ENCODE assay signal across 10 cellular contexts in the genomic region with DNA sequence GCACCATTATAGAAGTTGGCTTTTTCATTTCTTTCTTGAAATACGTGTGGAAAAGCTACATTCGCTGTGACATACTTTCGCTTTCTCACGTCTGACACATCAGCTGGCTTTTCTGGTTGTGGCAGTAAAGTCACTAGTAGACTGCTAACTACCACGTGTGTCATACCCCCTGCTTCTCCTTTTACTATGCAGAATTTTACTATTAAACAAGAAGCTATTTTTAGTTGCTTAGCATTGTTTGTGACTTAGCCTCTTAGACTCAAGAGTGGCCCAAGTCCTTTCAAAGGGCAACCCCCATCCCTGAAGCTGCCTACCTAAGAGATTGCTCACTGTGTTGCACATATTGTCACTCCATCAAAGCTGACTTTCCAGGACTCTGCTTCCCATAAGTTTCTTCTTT. TPM values are rescaled to one million over a fixed set of nuclear protein-coding genes. Genes with fewer than 3 reads are reported as not detected.
A peak's percentile ranks its signal among the peaks of the same experiment; 100 is the strongest.
DNase-seq lines count a peak whose midpoint lies in the region; ATAC-seq and TF ChIP-seq lines count a peak whose summit lies in the region.
"Had no signal": no experiment of that assay in that cellular context is flagged by ENCODE, and none has a peak within 500 bp of the region (broad histone marks: within the 10 kb centered on the region; RNA-seq: fewer than 3 reads in every experiment).

No MANE protein-coding gene starts in this region.

- no peaks in the 10 kb centered on the region for H3K27me3 Mint-ChIP-seq in activated CD8-positive, alpha-beta memory T cell treated with anti-CD3 and anti-CD28 coated beads, Interleukin-2, amount 10 ng/mL, durations not matched to agents 7 days and 5 days
- no peaks in the 10 kb centered on the region for H3K27me3 Mint-ChIP-seq in T-helper 17 cell

- CTCF ChIA-PET in activated CD8-positive, alpha-beta memory T cell treated with anti-CD3 and anti-CD28 coated beads, Interleukin-2, amount 10 ng/mL, durations not matched to agents 7 days and 5 days (lab: Charles Lee) = interaction anchor here (0.7 to 1.8 kb wide), 8 partner anchors 10 to 508 kb away, joined by 3 to 6 read pairs (median 4); a partner anchor contains a TSS

- H3K4me3 ChIP-seq in epithelial cell of esophagus (ENCODE audit: low read length) = peak overlapping the region; percentile 30

- peak overlapping the region; percentile 75 for H3K27ac Mint-ChIP-seq in activated CD8-positive, alpha-beta memory T cell treated with anti-CD3 and anti-CD28 coated beads, Interleukin-2, amount 10 ng/mL, durations not matched to agents 7 days and 5 days
- H3K27ac Mint-ChIP-seq in T-helper 17 cell = peak overlapping the region; percentile 87
- peak overlapping the region; percentile 65 for H3K27ac Mint-ChIP-seq in stimulated activated effector memory CD8-positive, alpha-beta T cell treated with anti-CD3 and anti-CD28 coated beads, Interleukin-12 subunit alpha, Interleukin-12 subunit beta, amount 100 ng/mL, for 72 hours

- H3K4me3 Mint-ChIP-seq in activated CD8-positive, alpha-beta memory T cell treated with anti-CD3 and anti-CD28 coated beads, Interleukin-2, amount 10 ng/mL, durations not matched to agents 7 days and 5 days = peak overlapping the region; percentile 74
- H3K4me3 Mint-ChIP-seq in T-helper 17 cell = peak overlapping the region; percentile 82
- H3K4me3 Mint-ChIP-seq in stimulated activated effector memory CD8-positive, alpha-beta T cell treated with anti-CD3 and anti-CD28 coated beads, Interleukin-12 subunit alpha, Interleukin-12 subunit beta, amount 100 ng/mL, for 72 hours = peak overlapping the region; percentile 52

- intact Hi-C loops in head of caudate nucleus (cut with DNase I) = no loop called here

- peak; percentile 74 for DNase-seq in activated CD8-positive, alpha-beta memory T cell treated with anti-CD3 and anti-CD28 coated beads, Interleukin-2, amount 10 ng/mL, durations not matched to agents 7 days and 5 days
- no peak for DNase-seq in activated CD8-positive, alpha-beta memory T cell treated with anti-CD3 and anti-CD28 coated beads for 24 hours
- DNase-seq in T-helper 17 cell (peak in 1 of 3 donors; percentile 12), epithelial cell of esophagus (ENCODE audit: low read depth) (peak; percentile 73), head of caudate nucleus (no peak), ureter (ENCODE audit: low spot score) (no peak)
- DNase-seq in stimulated activated effector memory CD8-positive, alpha-beta T cell treated with anti-CD3 and anti-CD28 coated beads, Interleukin-12 subunit alpha, Interleukin-12 subunit beta, amount 100 ng/mL, for 72 hours (ENCODE audit: low spot score in 2 of 2) = peak; percentile 17 to 59

- no peaks in the 10 kb centered on the region for H3K9me3 Mint-ChIP-seq in activated CD8-positive, alpha-beta memory T cell treated with anti-CD3 and anti-CD28 coated beads, Interleukin-2, amount 10 ng/mL, durations not matched to agents 7 days and 5 days (ENCODE audit: low read depth)
- no peaks in the 10 kb centered on the region for H3K9me3 Mint-ChIP-seq in stimulated activated effector memory CD8-positive, alpha-beta T cell treated with anti-CD3 and anti-CD28 coated beads, Interleukin-12 subunit alpha, Interleukin-12 subunit beta, amount 100 ng/mL, for 72 hours

- no peak for TF ChIP-seq CTCF in epithelial cell of esophagus (IDR thresholded peaks at IDR 0.05; ENCODE audit: insufficient read depth, low read depth, low read length, missing control alignments)

- peak; percentile 82 for ATAC-seq in activated CD8-positive, alpha-beta memory T cell treated with anti-CD3 and anti-CD28 coated beads, Interleukin-2, amount 10 ng/mL, durations not matched to agents 7 days and 5 days
- ATAC-seq in HG03280 (IDR thresholded peaks at IDR 0.05; ENCODE audit: unreplicated experiment) (peak; percentile 70), T-helper 17 cell (peak; percentile 77)
- peak; percentile 98 for ATAC-seq in stimulated activated effector memory CD8-positive, alpha-beta T cell treated with anti-CD3 and anti-CD28 coated beads, Interleukin-12 subunit alpha, Interleukin-12 subunit beta, amount 100 ng/mL, for 72 hours

- H3K4me1 Mint-ChIP-seq in activated CD8-positive, alpha-beta memory T cell treated with anti-CD3 and anti-CD28 coated beads, Interleukin-2, amount 10 ng/mL, durations not matched to agents 7 days and 5 days = peaks cover 42% of the 10 kb centered on the region
- peaks cover 33% of the 10 kb centered on the region for H3K4me1 Mint-ChIP-seq in T-helper 17 cell
- H3K4me1 Mint-ChIP-seq in stimulated activated effector memory CD8-positive, alpha-beta T cell treated with anti-CD3 and anti-CD28 coated beads, Interleukin-12 subunit alpha, Interleukin-12 subunit beta, amount 100 ng/mL, for 72 hours = peaks cover 38% of the 10 kb centered on the region

- H3K9me3 ChIP-seq in T-helper 17 cell (ENCODE audit: control insufficient read depth, low read length, poor library complexity, severe bottlenecking) = no peaks in the 10 kb centered on the region

- H3K36me3 Mint-ChIP-seq in activated CD8-positive, alpha-beta memory T cell treated with anti-CD3 and anti-CD28 coated beads, Interleukin-2, amount 10 ng/mL, durations not matched to agents 7 days and 5 days = peaks cover 2% of the 10 kb centered on the region
- peaks cover 2% of the 10 kb centered on the region for H3K36me3 Mint-ChIP-seq in T-helper 17 cell (ENCODE audit: low read depth)
- no peaks in the 10 kb centered on the region for H3K36me3 Mint-ChIP-seq in stimulated activated effector memory CD8-positive, alpha-beta T cell treated with anti-CD3 and anti-CD28 coated beads, Interleukin-12 subunit alpha, Interleukin-12 subunit beta, amount 100 ng/mL, for 72 hours

RNA-seq across cellular contexts. Expression of a gene that starts 2.1 kb away (rescaled TPM):
- total RNA-seq in activated CD8-positive, alpha-beta memory T cell treated with anti-CD3 and anti-CD28 coated beads, Interleukin-2, amount 10 ng/mL, durations not matched to agents 7 days and 5 days = 1 to 10 TPM in 1 of 2 experiments, not detected in 1; 1.1 TPM
- total RNA-seq in T-helper 17 cell (under 1 TPM; 0.76 to 0.85 TPM), ureter (0.99 TPM)
- total RNA-seq: dermis microvascular lymphatic vessel endothelial cell, temporal lobe had no signal

Comparison
In these comparisons a context has a peak if more than half of its experiments do, and no peak if none do; other contexts are left out.
1. DNase-seq: peak in activated CD8-positive, alpha-beta memory T cell treated with anti-CD3 and anti-CD28 coated beads, Interleukin-2, amount 10 ng/mL, durations not matched to agents 7 days and 5 days (single experiment), epithelial cell of esophagus (single experiment) and stimulated activated effector memory CD8-positive, alpha-beta T cell treated with anti-CD3 and anti-CD28 coated beads, Interleukin-12 subunit alpha, Interleukin-12 subunit beta, amount 100 ng/mL, for 72 hours (2 of 2); none in activated CD8-positive, alpha-beta memory T cell treated with anti-CD3 and anti-CD28 coated beads for 24 hours (single experiment), head of caudate nucleus (0 of 42) and ureter (single experiment).
2. Peak in every context shown above with its lines, with median percentiles within 50 percentile points of each other: ATAC-seq, H3K27ac Mint-ChIP-seq and H3K4me3 Mint-ChIP-seq.